Comparison of ENCODE assay signal across 11 cellular contexts in genomic region chr21:43921602-43921978, GRCh38. TPM values are rescaled to one million over a fixed set of nuclear protein-coding genes. Genes with fewer than 3 reads are reported as not detected.
DNase-seq lines count a peak whose midpoint lies in the region; ATAC-seq lines count a peak whose summit lies in the region.
"Had no signal": no experiment of that assay in that cellular context is flagged by ENCODE, and none has a peak within 500 bp of the region (broad histone marks: within the 10 kb centered on the region; RNA-seq: fewer than 3 reads in every experiment).

No MANE protein-coding gene starts in this region.

- ATAC-seq in T-cell (replicated peaks in 1 of 4) (peak; percentile 31 to 51 (median 41)), GM19397 (IDR thresholded peaks at IDR 0.05; ENCODE audit: unreplicated experiment) (no peak)
- ATAC-seq: left lung had no signal

- DNase-seq in GM19238 (ENCODE audit: insufficient read length, low spot score) (peak; percentile 43), T-cell (peak in 32 of 34 experiments; percentile 10 to 66 (median 44)), renal cortical epithelial cell (ENCODE audit: low read depth) (peak; percentile 70), A172 (ENCODE audit: low spot score) (no peak), germinal center (ENCODE audit: low spot score) (no peak), DMS114 treated with DMSO at 0.1 percent for 48 hours (lab: John Stamatoyannopoulos, UW; ENCODE audit: unreplicated experiment) (no peak)
- peak; percentile 37 for DNase-seq in activated naive CD8-positive, alpha-beta T cell treated with anti-CD3 and anti-CD28 coated beads for 36 hours
- DNase-seq: activated CD4-positive, CD25-positive, alpha-beta regulatory T cell treated with anti-CD3 and anti-CD28 coated beads, Interleukin-2, amount 50 U/mL, for 72 hours; uterus had no signal

- peaks cover 61 to 66% (median 63%) of the 10 kb centered on the region in 3 donors for H3K4me1 Mint-ChIP-seq in T-cell
- H3K4me1 Mint-ChIP-seq in activated naive CD8-positive, alpha-beta T cell treated with anti-CD3 and anti-CD28 coated beads for 36 hours = peaks cover 58% of the 10 kb centered on the region

- peak overlapping the region; percentile 71 to 81 (median 73) for H3K4me3 Mint-ChIP-seq in T-cell
- H3K4me3 Mint-ChIP-seq in activated naive CD8-positive, alpha-beta T cell treated with anti-CD3 and anti-CD28 coated beads for 36 hours = peak overlapping the region; percentile 70

- no peaks in the 10 kb centered on the region for H3K9me3 Mint-ChIP-seq in T-cell
- H3K9me3 Mint-ChIP-seq in activated naive CD8-positive, alpha-beta T cell treated with anti-CD3 and anti-CD28 coated beads for 36 hours = peaks cover 7% of the 10 kb centered on the region

- H3K27me3 Mint-ChIP-seq in T-cell = no peaks in the 10 kb centered on the region
- H3K27me3 Mint-ChIP-seq in activated naive CD8-positive, alpha-beta T cell treated with anti-CD3 and anti-CD28 coated beads for 36 hours = peaks cover 11% of the 10 kb centered on the region

- CTCF ChIA-PET in T-cell (lab: Charles Lee) = interaction anchor here (0.5 to 1.2 kb wide), 4 partner anchors 10 to 899 kb away, joined by 3 to 5 read pairs (median 3); no protein-coding TSS in a partner anchor

- H3K27ac Mint-ChIP-seq in T-cell = peak overlapping the region; percentile 83 to 93
- H3K27ac Mint-ChIP-seq in activated naive CD8-positive, alpha-beta T cell treated with anti-CD3 and anti-CD28 coated beads for 36 hours = peak overlapping the region; percentile 97

- peaks cover 8% of the 10 kb centered on the region for H3K36me3 Mint-ChIP-seq in T-cell
- H3K36me3 Mint-ChIP-seq in activated naive CD8-positive, alpha-beta T cell treated with anti-CD3 and anti-CD28 coated beads for 36 hours = peaks cover 40% of the 10 kb centered on the region

- POLR2A ChIA-PET in T-cell (lab: Charles Lee) = interaction anchor here in 1 of 2 donors (0.6 kb wide), 1 partner anchor 60 kb away, joined by 3 read pairs; no protein-coding TSS in a partner anchor

RNA-seq across cellular contexts. Expression of gene AGPAT3, which starts 56.6 kb away (rescaled TPM):
- total RNA-seq in T-cell (10 to 100 TPM; 48.4 to 77.2 (median 65.1) TPM), renal cortical epithelial cell (68.2 and 179 TPM in 2 replicates)
- 10 to 100 TPM; 61.2 to 66.0 TPM for total RNA-seq in activated naive CD8-positive, alpha-beta T cell treated with anti-CD3 and anti-CD28 coated beads for 36 hours
- 73.4 and 73.5 TPM in 2 replicates for total RNA-seq in A172 (2014; rRNA removed; shearing (Covaris generic))

Comparison
In these comparisons a context has a peak if more than half of its experiments do, and no peak if none do; other contexts are left out.
1. DNase-seq: peak in GM19238 (single experiment), T-cell (32 of 34), activated naive CD8-positive, alpha-beta T cell treated with anti-CD3 and anti-CD28 coated beads for 36 hours (single experiment) and renal cortical epithelial cell (single experiment); none in A172 (single experiment), germinal center (single experiment) and DMS114 treated with DMSO at 0.1 percent for 48 hours (single experiment).